Comparison of ENCODE assay signal across 39 cellular contexts in genomic region chr5:152683205-152683604, GRCh38.
"Had no signal": no experiment of that assay in that cellular context is flagged by ENCODE, and none has a peak within 500 bp of the region (broad histone marks: within the 10 kb centered on the region; RNA-seq: fewer than 3 reads in every experiment).

No MANE protein-coding gene starts in this region.

- H3K27me3 ChIP-seq: adrenal gland, ascending aorta, body of pancreas, brain microvascular endothelial cell, breast epithelium, cardiac muscle cell had no signal

- H3K36me3 ChIP-seq: adrenal gland, ascending aorta, brain microvascular endothelial cell, breast epithelium, cardiac muscle cell had no signal

- H3K36me3 Mint-ChIP-seq: activated naive CD4-positive, alpha-beta T cell treated with anti-CD3 and anti-CD28 coated beads, Interleukin-2, amount 10 ng/mL, durations not matched to agents 7 days and 5 days; activated naive CD4-positive, alpha-beta T cell treated with anti-CD3 and anti-CD28 coated beads, Interleukin-2, amount 50 U/mL, for 24 hours; activated naive CD8-positive, alpha-beta T cell; activated naive CD8-positive, alpha-beta T cell treated with anti-CD3 and anti-CD28 coated beads for 36 hours; activated naive CD8-positive, alpha-beta T cell treated with anti-CD3 and anti-CD28 coated beads, Interleukin-2, amount 10 ng/mL, durations not matched to agents 7 days and 5 days had no signal

- H3K4me3 Mint-ChIP-seq: activated naive CD4-positive, alpha-beta T cell treated with anti-CD3 and anti-CD28 coated beads for 36 hours; activated naive CD4-positive, alpha-beta T cell treated with anti-CD3 and anti-CD28 coated beads, Interleukin-2, amount 10 ng/mL, durations not matched to agents 7 days and 5 days; activated naive CD4-positive, alpha-beta T cell treated with anti-CD3 and anti-CD28 coated beads, Interleukin-2, amount 50 U/mL, for 24 hours; activated naive CD8-positive, alpha-beta T cell; activated naive CD8-positive, alpha-beta T cell treated with anti-CD3 and anti-CD28 coated beads for 36 hours; activated naive CD8-positive, alpha-beta T cell treated with anti-CD3 and anti-CD28 coated beads, Interleukin-2, amount 10 ng/mL, durations not matched to agents 7 days and 5 days; activated naive CD8-positive, alpha-beta T cell treated with anti-CD3 and anti-CD28 coated beads, Interleukin-2, amount 50 U/mL, for 24 hours; activated T-cell treated with anti-CD3 and anti-CD28 coated beads, Interleukin-2, amount 50 U/mL, for 24 hours; activated T-cell treated with anti-CD3 and anti-CD28 coated beads, Interleukin-2, amount 50 U/mL, for 4 hours; activated T-cell treated with anti-CD3 and anti-CD28 coated beads, Interleukin-2, amount 50 U/mL, for 72 hours; activated T-helper 1 cell treated with anti-CD3 and anti-CD28 coated beads, Interleukin-12 subunit alpha, Interleukin-12 subunit beta, Interleukin-2, Interleukin-4 antibody, amounts not matched to agents 30 ng/mL and 10 ng/mL and 1 ng/mL, durations not matched to agents 14 hours and 24 hours and 36 hours; activated T-helper 17 cell treated with anti-CD3 and anti-CD28 coated beads, Interleukin-2, amount 50 U/mL, for 72 hours; brain; central memory CD8-positive, alpha-beta T cell had no signal

- H3K4me3 ChIP-seq: adrenal gland, ascending aorta, body of pancreas, breast epithelium, cardiac muscle cell had no signal

- H3K9me3 ChIP-seq: adrenal gland, ascending aorta, body of pancreas, breast epithelium had no signal

- H3K27ac ChIP-seq: adrenal gland, body of pancreas, brain microvascular endothelial cell, breast epithelium, cardiac muscle cell had no signal

- H3K4me1 Mint-ChIP-seq: activated naive CD4-positive, alpha-beta T cell treated with anti-CD3 and anti-CD28 coated beads, Interleukin-2, amount 10 ng/mL, durations not matched to agents 7 days and 5 days; activated naive CD4-positive, alpha-beta T cell treated with anti-CD3 and anti-CD28 coated beads, Interleukin-2, amount 50 U/mL, for 24 hours; activated naive CD8-positive, alpha-beta T cell treated with anti-CD3 and anti-CD28 coated beads for 36 hours; activated naive CD8-positive, alpha-beta T cell treated with anti-CD3 and anti-CD28 coated beads, Interleukin-2, amount 10 ng/mL, durations not matched to agents 7 days and 5 days; activated naive CD8-positive, alpha-beta T cell treated with anti-CD3 and anti-CD28 coated beads, Interleukin-2, amount 50 U/mL, for 24 hours; activated T-helper 17 cell treated with anti-CD3 and anti-CD28 coated beads, Interleukin-2, amount 50 U/mL, for 72 hours; brain; central memory CD8-positive, alpha-beta T cell had no signal

- ATAC-seq: activated naive CD4-positive, alpha-beta T cell treated with anti-CD3 and anti-CD28 coated beads, Interleukin-2, amount 50 U/mL, for 72 hours; activated naive CD8-positive, alpha-beta T cell treated with anti-CD3 and anti-CD28 coated beads, Interleukin-2, amount 50 U/mL, for 24 hours; activated T-cell treated with anti-CD3 and anti-CD28 coated beads, Interleukin-2, amount 50 U/mL, for 4 hours; activated T-cell treated with anti-CD3 and anti-CD28 coated beads, Interleukin-2, amount 50 U/mL, for 72 hours; activated T-helper 17 cell treated with anti-CD3 and anti-CD28 coated beads, Interleukin-2, amount 50 U/mL, for 72 hours; body of pancreas had no signal

- H3K27ac Mint-ChIP-seq: activated naive CD4-positive, alpha-beta T cell treated with anti-CD3 and anti-CD28 coated beads for 36 hours; activated naive CD4-positive, alpha-beta T cell treated with anti-CD3 and anti-CD28 coated beads, Interleukin-2, amount 10 ng/mL, durations not matched to agents 7 days and 5 days; activated naive CD4-positive, alpha-beta T cell treated with anti-CD3 and anti-CD28 coated beads, Interleukin-2, amount 50 U/mL, for 24 hours; activated naive CD4-positive, alpha-beta T cell treated with anti-CD3 and anti-CD28 coated beads, Interleukin-2, amount 50 U/mL, for 72 hours; activated naive CD8-positive, alpha-beta T cell; activated naive CD8-positive, alpha-beta T cell treated with anti-CD3 and anti-CD28 coated beads for 36 hours; activated naive CD8-positive, alpha-beta T cell treated with anti-CD3 and anti-CD28 coated beads, Interleukin-2, amount 10 ng/mL, durations not matched to agents 7 days and 5 days; activated naive CD8-positive, alpha-beta T cell treated with anti-CD3 and anti-CD28 coated beads, Interleukin-2, amount 50 U/mL, for 24 hours; activated T-cell treated with anti-CD3 and anti-CD28 coated beads, Interleukin-2, amount 50 U/mL, for 24 hours; activated T-cell treated with anti-CD3 and anti-CD28 coated beads, Interleukin-2, amount 50 U/mL, for 72 hours; activated T-helper 1 cell treated with anti-CD3 and anti-CD28 coated beads, Interleukin-12 subunit alpha, Interleukin-12 subunit beta, Interleukin-2, Interleukin-4 antibody, amounts not matched to agents 30 ng/mL and 10 ng/mL and 1 ng/mL, durations not matched to agents 14 hours and 24 hours and 36 hours; activated T-helper 17 cell treated with anti-CD3 and anti-CD28 coated beads, Interleukin-2, amount 50 U/mL, for 72 hours; activated T-helper 2 cell treated with anti-CD3 and anti-CD28 coated beads, Interferon-gamma antibody, Interleukin-2, Interleukin-4, amounts not matched to agents 10 μg/mL and 5 μg/mL and 100 μg/mL, durations not matched to agents 14 hours and 24 hours and 36 hours; brain had no signal

- H3K4me1 ChIP-seq: adrenal gland, ascending aorta, body of pancreas, breast epithelium had no signal

- DNase-seq: activated effector memory CD4-positive, alpha-beta T cell treated with anti-CD3 and anti-CD28 coated beads, Interleukin-2, amount 50 U/mL, for 16 hours; activated effector memory CD4-positive, alpha-beta T cell treated with Interleukin-2 at 50 U/mL for 16 hours; activated gamma-delta T cell; activated gamma-delta T cell treated with Interleukin-2 at 50 U/mL for 16 hours; activated naive CD4-positive, alpha-beta T cell; activated naive CD4-positive, alpha-beta T cell treated with anti-CD3 and anti-CD28 coated beads for 36 hours; activated naive CD4-positive, alpha-beta T cell treated with anti-CD3 and anti-CD28 coated beads, Interleukin-2, amount 10 ng/mL, durations not matched to agents 7 days and 5 days; activated naive CD4-positive, alpha-beta T cell treated with anti-CD3 and anti-CD28 coated beads, Interleukin-2, amount 50 U/mL, for 16 hours; activated naive CD4-positive, alpha-beta T cell treated with Interleukin-2 at 50 U/mL for 16 hours; activated naive CD8-positive, alpha-beta T cell treated with anti-CD3 and anti-CD28 coated beads for 36 hours; activated naive CD8-positive, alpha-beta T cell treated with anti-CD3 and anti-CD28 coated beads, Interleukin-2, amount 10 ng/mL, durations not matched to agents 7 days and 5 days; activated naive CD8-positive, alpha-beta T cell treated with anti-CD3 and anti-CD28 coated beads, Interleukin-2, amount 50 U/mL, for 24 hours; activated T-cell treated with anti-CD3 and anti-CD28 coated beads for 4 hours; activated T-cell treated with anti-CD3 and anti-CD28 coated beads, Interleukin-2, amount 50 U/mL, for 1 hour; activated T-cell treated with anti-CD3 and anti-CD28 coated beads, Interleukin-2, amount 50 U/mL, for 24 hours; activated T-cell treated with anti-CD3 and anti-CD28 coated beads, Interleukin-2, amount 50 U/mL, for 4 hours; activated T-cell treated with anti-CD3 and anti-CD28 coated beads, Interleukin-2, amount 50 U/mL, for 48 hours; activated T-cell treated with anti-CD3 and anti-CD28 coated beads, Interleukin-2, amount 50 U/mL, for 72 hours; adrenal gland; amniotic stem cell; amygdala; anterior cingulate cortex; aorta; body of pancreas; brain microvascular endothelial cell; caudate nucleus; central memory CD4-positive, alpha-beta T cell; cerebellar nuclear complex had no signal

- H3K27me3 Mint-ChIP-seq: activated naive CD4-positive, alpha-beta T cell treated with anti-CD3 and anti-CD28 coated beads, Interleukin-2, amount 10 ng/mL, durations not matched to agents 7 days and 5 days; activated naive CD4-positive, alpha-beta T cell treated with anti-CD3 and anti-CD28 coated beads, Interleukin-2, amount 50 U/mL, for 24 hours; activated naive CD8-positive, alpha-beta T cell; activated naive CD8-positive, alpha-beta T cell treated with anti-CD3 and anti-CD28 coated beads for 36 hours; activated naive CD8-positive, alpha-beta T cell treated with anti-CD3 and anti-CD28 coated beads, Interleukin-2, amount 10 ng/mL, durations not matched to agents 7 days and 5 days; activated naive CD8-positive, alpha-beta T cell treated with anti-CD3 and anti-CD28 coated beads, Interleukin-2, amount 50 U/mL, for 24 hours; activated T-cell treated with anti-CD3 and anti-CD28 coated beads, Interleukin-2, amount 50 U/mL, for 24 hours; central memory CD8-positive, alpha-beta T cell had no signal
